In genomic region chr6:163313981-163314380, GRCh38 we compare ENCODE assay signal across 19 cellular contexts.
"Had no signal": no experiment of that assay in that cellular context is flagged by ENCODE, and none has a peak within 500 bp of the region (broad histone marks: within the 10 kb centered on the region; RNA-seq: fewer than 3 reads in every experiment).

No MANE protein-coding gene starts in this region.

- H3K9me3 Mint-ChIP-seq: dendritic cell treated with granulocyte-macrophage colony-stimulating factor and Interleukin-4, amounts not matched to agents 40 ng/mL and 50 ng/mL, for 4 days; naive B cell; stimulated activated naive B cell treated with anti-CD40 and anti-IgM and Interleukin-4, amounts not matched to agents 10 μg/mL and 1 μg/mL and 100 μg/mL, for 72 hours; stimulated activated naive CD8-positive, alpha-beta T cell treated with anti-CD3 and anti-CD28 coated beads, Interleukin-15, amount 100 ng/mL, for 72 hours; type B pancreatic cell had no signal

- H3K4me3 ChIP-seq: esophagus squamous epithelium, hepatocyte, pancreas, prostate gland, right lobe of liver, spleen had no signal

- H3K4me2 ChIP-seq: hepatocyte had no signal

- H3K4me1 ChIP-seq: esophagus squamous epithelium, pancreas, prostate gland, right lobe of liver had no signal

- H3K36me3 Mint-ChIP-seq: naive B cell; stimulated activated naive B cell treated with anti-CD40 and anti-IgM and Interleukin-4, amounts not matched to agents 10 μg/mL and 1 μg/mL and 100 μg/mL, for 72 hours; type B pancreatic cell had no signal

- H2AFZ ChIP-seq: hepatocyte had no signal

- H3K9me3 ChIP-seq: esophagus squamous epithelium, pancreas, prostate gland, right lobe of liver, spleen had no signal

- H3K36me3 ChIP-seq: esophagus squamous epithelium, pancreas, prostate gland, right lobe of liver, spleen had no signal

- H3K27ac Mint-ChIP-seq: dendritic cell treated with granulocyte-macrophage colony-stimulating factor and Interleukin-4, amounts not matched to agents 40 ng/mL and 50 ng/mL, for 4 days; naive B cell; nephron; stimulated activated naive B cell treated with anti-CD40 and anti-IgM and Interleukin-4, amounts not matched to agents 10 μg/mL and 1 μg/mL and 100 μg/mL, for 72 hours; stimulated activated naive CD8-positive, alpha-beta T cell treated with anti-CD3 and anti-CD28 coated beads, Interleukin-15, amount 100 ng/mL, for 72 hours; type B pancreatic cell had no signal

- H3K27me3 ChIP-seq: hepatocyte, pancreas, right lobe of liver had no signal

- H3K27ac ChIP-seq: esophagus squamous epithelium, hepatocyte, pancreas, prostate gland, right lobe of liver, spleen had no signal

- DNase-seq: esophagus squamous epithelium; foreskin fibroblast; kidney; left colon; mesendoderm; naive B cell; pancreas; right lobe of liver; spleen; stimulated activated CD4-positive, alpha-beta T cell treated with anti-CD3 and anti-CD28 coated beads, Interleukin-15, amount 100 ng/mL, for 24 hours; stimulated activated CD4-positive, alpha-beta T cell treated with anti-CD3 and anti-CD28 coated beads, Interleukin-1b, Interleukin-23, amount 100 ng/mL, for 48 hours; stimulated activated CD4-positive, alpha-beta T cell treated with anti-CD3 and anti-CD28 coated beads, Interleukin-4, amount 100 ng/mL, for 24 hours; stimulated activated naive B cell treated with anti-CD40 and anti-IgM and Interleukin-4, amounts not matched to agents 10 μg/mL and 1 μg/mL and 100 μg/mL, for 72 hours; stimulated activated naive CD8-positive, alpha-beta T cell treated with anti-CD3 and anti-CD28 coated beads, Interleukin-15, amount 100 ng/mL, for 72 hours had no signal

- ATAC-seq: left colon; pancreas; right lobe of liver; stimulated activated naive B cell treated with anti-CD40 and anti-IgM and Interleukin-4, amounts not matched to agents 10 μg/mL and 1 μg/mL and 100 μg/mL, for 72 hours; stimulated activated naive CD8-positive, alpha-beta T cell treated with anti-CD3 and anti-CD28 coated beads, Interleukin-15, amount 100 ng/mL, for 72 hours had no signal

- H3K4me3 Mint-ChIP-seq: dendritic cell treated with granulocyte-macrophage colony-stimulating factor and Interleukin-4, amounts not matched to agents 40 ng/mL and 50 ng/mL, for 4 days; naive B cell; nephron; stimulated activated naive B cell treated with anti-CD40 and anti-IgM and Interleukin-4, amounts not matched to agents 10 μg/mL and 1 μg/mL and 100 μg/mL, for 72 hours; stimulated activated naive CD8-positive, alpha-beta T cell treated with anti-CD3 and anti-CD28 coated beads, Interleukin-15, amount 100 ng/mL, for 72 hours; type B pancreatic cell had no signal

- H3K4me1 Mint-ChIP-seq: naive B cell; stimulated activated naive B cell treated with anti-CD40 and anti-IgM and Interleukin-4, amounts not matched to agents 10 μg/mL and 1 μg/mL and 100 μg/mL, for 72 hours had no signal
